ENCODE assay signal across 1 cellular context in genomic region chr17:7306911-7307685, GRCh38.
TF ChIP-seq lines count a peak whose summit lies in the region.

Gene EIF5A (plus strand): TSS chr17:7307628. CDS start chr17:7309636, 2,008 bp downstream.

TF ChIP-seq in K562, 482 proteins besides CTCF, POLR2A, EP300 and RAD21 (continued from another document):
- TF ChIP-seq RNF219 (CRISPR knock-in tag; IDR thresholded peaks at IDR 0.05) (no peak), PKNOX1 (IDR thresholded peaks at IDR 0.05) (peak; percentile 88), ARNT (IDR thresholded peaks at IDR 0.05) (0 out of 4 replicates have a peak, but pooled peaks of 1 of the 2 experiments have one; percentile 3), CXXC5 (CRISPR knock-in tag; IDR thresholded peaks at IDR 0.05) (peak; percentile 61), HDGF (IDR thresholded peaks at IDR 0.05) (peak; percentile 72; the same call in 1 of the 2 replicates), U2AF1 (optimal IDR thresholded peaks at IDR 0.05; ENCODE audit: low read depth, low read length) (no peak), GMEB1 (CRISPR knock-in tag; IDR thresholded peaks at IDR 0.05) (peak; percentile 57), MXI1 (IDR thresholded peaks at IDR 0.05; ENCODE audit: low read depth, low read length) (peak; percentile 50; the same call in 1 of the 2 replicates), TFAP4 (CRISPR knock-in tag; IDR thresholded peaks at IDR 0.05; ENCODE audit: borderline replicate concordance) (peak; percentile 64; the same call in 1 of the 2 replicates), NKRF (IDR thresholded peaks at IDR 0.05; ENCODE audit: borderline replicate concordance) (peak; percentile 63; the same call in 1 of the 2 replicates), NR2F6 (CRISPR knock-in tag; IDR thresholded peaks at IDR 0.05) (no peak), TAF1 (IDR thresholded peaks at IDR 0.05; ENCODE audit: control insufficient read depth, extremely low read depth, insufficient read depth, low read length, severe bottlenecking) (peak; percentile 85), SNIP1 (IDR thresholded peaks at IDR 0.05; ENCODE audit: low read depth) (peak; percentile 88), KLF6 (CRISPR knock-in tag; IDR thresholded peaks at IDR 0.05; ENCODE audit: borderline replicate concordance) (peak; percentile 38; the same call in 1 of the 2 replicates), MBD2 (IDR thresholded peaks at IDR 0.05; ENCODE audit: borderline replicate concordance, low read depth) (peak; percentile 46; the same call in 1 of the 2 replicates), ATF7 (IDR thresholded peaks at IDR 0.05) (peak; percentile 48; the same call in 1 of the 2 replicates), EGR1 (conservative IDR thresholded peaks at IDR 0.05) (peak; percentile 100), SAP30 (IDR thresholded peaks at IDR 0.05; ENCODE audit: borderline replicate concordance, insufficient read depth, low read depth, low read length, poor library complexity, severe bottlenecking) (peak; percentile 37), POLR2G (IDR thresholded peaks at IDR 0.05; ENCODE audit: low read depth, low read length) (peak; percentile 83), ZNF124 (CRISPR knock-in tag; IDR thresholded peaks at IDR 0.05) (no peak), C11orf30 (IDR thresholded peaks at IDR 0.05; ENCODE audit: low read depth) (peak; percentile 36; the same call in 1 of the 2 replicates), GABPB1 (CRISPR knock-in tag; IDR thresholded peaks at IDR 0.05) (peak; percentile 54), SIN3B (IDR thresholded peaks at IDR 0.05; ENCODE audit: low read depth) (no peak), NFE2 (IDR thresholded peaks at IDR 0.05; ENCODE audit: low read depth) (no peak), VEZF1 (CRISPR knock-in tag; IDR thresholded peaks at IDR 0.05) (peak; percentile 91), HNRNPLL (IDR thresholded peaks at IDR 0.05; ENCODE audit: low read depth, low read length, poor library complexity, severe bottlenecking) (peak; percentile 35), SPI1 (IDR thresholded peaks at IDR 0.05; ENCODE audit: borderline replicate concordance, low read depth, low read length) (peak; percentile 69)
